2 cellular contexts compared by ENCODE assay signal in the genomic region with DNA sequence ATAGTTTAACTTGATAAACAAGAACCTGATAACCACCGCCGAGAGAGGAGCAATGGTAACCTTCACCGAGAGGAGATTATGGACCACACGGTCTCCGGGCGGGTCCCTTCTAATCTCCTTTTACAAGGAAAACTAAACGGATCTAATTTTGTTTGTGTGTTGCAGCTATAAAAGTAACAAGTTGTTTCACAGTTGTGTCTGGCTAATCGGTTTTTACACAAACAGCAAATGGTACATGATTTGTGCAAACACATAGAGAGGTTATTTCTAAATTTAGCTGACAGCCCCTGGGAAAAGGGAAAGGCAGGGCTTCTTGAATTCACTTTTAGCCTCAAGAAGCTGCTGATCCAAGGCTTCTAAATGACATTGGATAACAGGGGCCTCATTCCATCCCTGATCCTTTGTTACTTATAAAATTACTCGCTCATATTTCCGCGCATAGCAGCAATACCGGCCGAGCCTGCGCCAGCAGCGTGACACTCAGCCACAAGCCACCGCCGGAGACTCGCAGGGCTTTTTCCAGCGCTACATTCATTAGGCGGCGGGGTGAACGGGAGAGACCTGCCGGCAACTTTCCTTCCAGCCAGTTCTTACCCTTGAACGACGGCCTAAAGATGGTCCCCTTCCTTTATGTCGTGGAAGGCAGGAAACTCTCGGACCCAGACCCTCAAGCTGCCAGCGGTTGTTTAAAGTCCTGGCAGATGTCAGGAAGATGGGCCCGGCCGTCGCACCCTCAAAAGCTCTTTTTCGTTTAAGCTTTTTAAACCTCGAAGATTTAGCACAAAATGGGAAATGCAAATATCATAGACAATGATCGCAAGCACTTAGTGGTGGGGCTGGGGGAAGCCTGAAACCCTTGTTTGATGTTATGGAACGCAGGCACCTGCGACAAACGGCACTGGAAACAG.
TF ChIP-seq lines count a peak whose summit lies in the region.

No MANE protein-coding gene starts in this region.

TF ChIP-seq in GM12878, 131 proteins besides CTCF, POLR2A, EP300 and RAD21:
- TF ChIP-seq BMI1 (IDR thresholded peaks at IDR 0.05; ENCODE audit: borderline replicate concordance) = no peak
- TF ChIP-seq, protein P1, sequence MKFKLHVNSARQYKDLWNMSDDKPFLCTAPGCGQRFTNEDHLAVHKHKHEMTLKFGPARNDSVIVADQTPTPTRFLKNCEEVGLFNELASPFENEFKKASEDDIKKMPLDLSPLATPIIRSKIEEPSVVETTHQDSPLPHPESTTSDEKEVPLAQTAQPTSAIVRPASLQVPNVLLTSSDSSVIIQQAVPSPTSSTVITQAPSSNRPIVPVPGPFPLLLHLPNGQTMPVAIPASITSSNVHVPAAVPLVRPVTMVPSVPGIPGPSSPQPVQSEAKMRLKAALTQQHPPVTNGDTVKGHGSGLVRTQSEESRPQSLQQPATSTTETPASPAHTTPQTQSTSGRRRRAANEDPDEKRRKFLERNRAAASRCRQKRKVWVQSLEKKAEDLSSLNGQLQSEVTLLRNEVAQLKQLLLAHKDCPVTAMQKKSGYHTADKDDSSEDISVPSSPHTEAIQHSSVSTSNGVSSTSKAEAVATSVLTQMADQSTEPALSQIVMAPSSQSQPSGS (IDR thresholded peaks at IDR 0.05; ENCODE audit: low read length) = no peak
- TF ChIP-seq SUZ12 (IDR thresholded peaks at IDR 0.05; ENCODE audit: unreplicated experiment) = peak; percentile 47

TF ChIP-seq in neural cell, 6 proteins besides CTCF, POLR2A, EP300 and RAD21:
- no peak for TF ChIP-seq TAF1 (IDR thresholded peaks at IDR 0.05; ENCODE audit: low read depth)
- peak; percentile 45 for TF ChIP-seq POLR2AphosphoS5 (IDR thresholded peaks at IDR 0.05)
- TF ChIP-seq, protein P2, sequence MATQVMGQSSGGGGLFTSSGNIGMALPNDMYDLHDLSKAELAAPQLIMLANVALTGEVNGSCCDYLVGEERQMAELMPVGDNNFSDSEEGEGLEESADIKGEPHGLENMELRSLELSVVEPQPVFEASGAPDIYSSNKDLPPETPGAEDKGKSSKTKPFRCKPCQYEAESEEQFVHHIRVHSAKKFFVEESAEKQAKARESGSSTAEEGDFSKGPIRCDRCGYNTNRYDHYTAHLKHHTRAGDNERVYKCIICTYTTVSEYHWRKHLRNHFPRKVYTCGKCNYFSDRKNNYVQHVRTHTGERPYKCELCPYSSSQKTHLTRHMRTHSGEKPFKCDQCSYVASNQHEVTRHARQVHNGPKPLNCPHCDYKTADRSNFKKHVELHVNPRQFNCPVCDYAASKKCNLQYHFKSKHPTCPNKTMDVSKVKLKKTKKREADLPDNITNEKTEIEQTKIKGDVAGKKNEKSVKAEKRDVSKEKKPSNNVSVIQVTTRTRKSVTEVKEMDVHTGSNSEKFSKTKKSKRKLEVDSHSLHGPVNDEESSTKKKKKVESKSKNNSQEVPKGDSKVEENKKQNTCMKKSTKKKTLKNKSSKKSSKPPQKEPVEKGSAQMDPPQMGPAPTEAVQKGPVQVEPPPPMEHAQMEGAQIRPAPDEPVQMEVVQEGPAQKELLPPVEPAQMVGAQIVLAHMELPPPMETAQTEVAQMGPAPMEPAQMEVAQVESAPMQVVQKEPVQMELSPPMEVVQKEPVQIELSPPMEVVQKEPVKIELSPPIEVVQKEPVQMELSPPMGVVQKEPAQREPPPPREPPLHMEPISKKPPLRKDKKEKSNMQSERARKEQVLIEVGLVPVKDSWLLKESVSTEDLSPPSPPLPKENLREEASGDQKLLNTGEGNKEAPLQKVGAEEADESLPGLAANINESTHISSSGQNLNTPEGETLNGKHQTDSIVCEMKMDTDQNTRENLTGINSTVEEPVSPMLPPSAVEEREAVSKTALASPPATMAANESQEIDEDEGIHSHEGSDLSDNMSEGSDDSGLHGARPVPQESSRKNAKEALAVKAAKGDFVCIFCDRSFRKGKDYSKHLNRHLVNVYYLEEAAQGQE (IDR thresholded peaks at IDR 0.05; ENCODE audit: borderline replicate concordance) = no peak
- TF ChIP-seq SMC3 (conservative IDR thresholded peaks at IDR 0.05; ENCODE audit: poor library complexity) = no peak
- no peak for TF ChIP-seq MXI1 (conservative IDR thresholded peaks at IDR 0.05; ENCODE audit: poor library complexity, severe bottlenecking)
- peak; percentile 7 for TF ChIP-seq EZH2 (IDR thresholded peaks at IDR 0.05; ENCODE audit: borderline replicate concordance, insufficient read depth, low read length, poor library complexity, severe bottlenecking)
